Comparison of ENCODE assay signal across 9 cellular contexts in the genomic region with DNA sequence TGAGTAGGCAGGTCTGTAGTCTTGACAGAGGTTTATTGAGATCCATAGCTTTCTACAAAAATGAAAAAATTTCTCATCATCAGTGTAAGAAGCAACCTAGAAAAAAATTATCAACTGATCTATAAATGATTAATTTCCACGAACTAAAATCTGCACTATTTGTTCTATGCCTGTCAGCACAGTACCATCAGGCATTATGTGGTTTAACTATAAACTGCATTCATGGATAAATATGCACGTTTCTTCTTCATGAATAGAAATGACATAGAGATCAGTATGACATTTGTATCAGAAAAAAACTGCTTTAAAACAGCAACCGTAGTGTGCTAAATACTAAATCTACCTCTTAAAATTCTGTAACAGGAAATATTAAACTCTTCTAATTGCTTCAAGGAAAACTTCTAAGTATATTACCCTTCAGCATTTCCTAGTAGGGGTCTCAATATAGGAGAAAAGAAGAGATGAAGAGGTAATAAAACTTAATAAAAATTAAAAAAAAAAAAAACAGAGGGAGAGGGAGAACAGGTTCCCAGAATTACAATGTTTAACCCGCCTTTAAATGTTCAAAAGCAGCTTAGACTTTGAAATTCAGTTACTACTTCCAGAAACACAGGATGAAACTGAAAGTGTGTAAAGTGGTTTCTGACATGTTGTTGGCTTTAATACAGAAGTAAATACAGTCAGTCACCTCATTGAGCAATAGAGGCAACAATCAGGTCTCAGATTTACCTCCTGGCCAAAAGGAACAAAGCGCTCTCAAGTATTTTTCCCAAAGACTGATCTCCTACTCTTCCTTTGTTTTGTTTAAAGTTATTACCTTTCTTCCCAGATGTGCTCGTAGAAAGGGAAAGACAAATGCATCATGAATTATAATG.
DNase-seq lines count a peak whose midpoint lies in the region; ATAC-seq and TF ChIP-seq lines count a peak whose summit lies in the region.
"Had no signal": no experiment of that assay in that cellular context is flagged by ENCODE, and none has a peak within 500 bp of the region (broad histone marks: within the 10 kb centered on the region; RNA-seq: fewer than 3 reads in every experiment).

No MANE protein-coding gene starts in this region.

- no peak overlapping the region for H3K14ac ChIP-seq in mesenchymal stem cell (ENCODE audit: low read length in 2 of 2)

- H3K27ac ChIP-seq in mesenchymal stem cell (ENCODE audit: low read length, poor library complexity, severe bottlenecking), result no peak overlapping the region

- no peak for TF ChIP-seq CTCF in CD14-positive monocyte (IDR thresholded peaks at IDR 0.05)

- intact Hi-C loops in CD14-positive monocyte (cut with micrococcal nuclease), result no loop called here

- H3K9me3 ChIP-seq in mesenchymal stem cell (ENCODE audit: control insufficient read depth, low read length), result no peaks in the 10 kb centered on the region

- H3K4me3 ChIP-seq in mesenchymal stem cell (ENCODE audit: insufficient read depth in 1 of 2, low read depth in 1 of 2, low read length in 2 of 2), result peak overlapping the region in 1 of 2 experiments; percentile 48

- ATAC-seq in GM19324 (IDR thresholded peaks at IDR 0.05; ENCODE audit: low FRiP score, unreplicated experiment) (peak; percentile 75), HG02973 (IDR thresholded peaks at IDR 0.05; ENCODE audit: unreplicated experiment) (peak; percentile 84)

- no peak overlapping the region for H3K4ac ChIP-seq in mesenchymal stem cell (ENCODE audit: low read depth in 1 of 2, low read length in 2 of 2)

- H3K18ac ChIP-seq in mesenchymal stem cell (ENCODE audit: low read depth in 1 of 2, low read length in 2 of 2), result no peak overlapping the region

- peaks cover 19% of the 10 kb centered on the region for H3K4me1 Mint-ChIP-seq in CD14-positive monocyte

- peaks cover 3% of the 10 kb centered on the region in 2 donors for H3K36me3 Mint-ChIP-seq in CD14-positive monocyte

- no peak overlapping the region for H2BK120ac ChIP-seq in mesenchymal stem cell (ENCODE audit: low read depth, low read length)

- no peak overlapping the region for H3K9ac ChIP-seq in mesenchymal stem cell (ENCODE audit: low read length)

- peak overlapping the region in 1 of 2 donors; percentile 2 for H3K4me3 Mint-ChIP-seq in CD14-positive monocyte

- DNase-seq in RPMI8226, result peak; percentile 28
- DNase-seq in mesenchymal stem cell, result peak; percentile 37
- no peak for DNase-seq in islet precursor cell
- DNase-seq in NCI-H526 treated with DMSO at 0.1 percent for 48 hours (lab: John Stamatoyannopoulos, UW), result no peak
- DNase-seq in CD14-positive monocyte (ENCODE audit: low spot score), result no peak
- DNase-seq in activated CD8-positive, alpha-beta memory T cell treated with anti-CD3 and anti-CD28 coated beads, Interleukin-2, amount 50 U/mL, for 4 hours, result no peak
- DNase-seq: activated CD8-positive, alpha-beta memory T cell treated with anti-CD3 and anti-CD28 coated beads, Interleukin-2, amount 50 U/mL, for 48 hours had no signal

- no peak overlapping the region for H3K23ac ChIP-seq in mesenchymal stem cell (ENCODE audit: low read length in 2 of 2)

- H4K8ac ChIP-seq in mesenchymal stem cell (ENCODE audit: low read length), result no peak overlapping the region

- H2AK5ac ChIP-seq in mesenchymal stem cell (ENCODE audit: low read length, severe bottlenecking), result no peak overlapping the region

- peaks cover 21% of the 10 kb centered on the region for H3K79me1 ChIP-seq in mesenchymal stem cell (replicated peaks; ENCODE audit: low read length, poor library complexity, severe bottlenecking)

- no peaks in the 10 kb centered on the region for H3K27me3 ChIP-seq in mesenchymal stem cell (ENCODE audit: control insufficient read depth in 1 of 2, insufficient read depth in 1 of 2, low read length in 2 of 2)

- peaks cover 4% of the 10 kb centered on the region for H3K4me1 ChIP-seq in mesenchymal stem cell (ENCODE audit: control insufficient read depth, insufficient read depth, low read depth, low read length)

- H2BK15ac ChIP-seq in mesenchymal stem cell (ENCODE audit: low read depth, poor library complexity, severe bottlenecking), result no peak overlapping the region

- no peaks in the 10 kb centered on the region for H3K36me3 ChIP-seq in mesenchymal stem cell (ENCODE audit: control insufficient read depth in 1 of 2, insufficient read depth in 2 of 2, low read depth in 1 of 2, low read length in 2 of 2)

- no peak overlapping the region for H2BK5ac ChIP-seq in mesenchymal stem cell (ENCODE audit: low read depth, low read length, poor library complexity, severe bottlenecking)

- no peaks in the 10 kb centered on the region for H3K27me3 Mint-ChIP-seq in CD14-positive monocyte (ENCODE audit: low read depth in 3 of 3)

- 100% methylated on average over 2 of the region's 6 CpGs for WGBS in mesenchymal stem cell

- H2AFZ ChIP-seq in mesenchymal stem cell (ENCODE audit: low read depth, low read length), result no peak overlapping the region

- no peak overlapping the region for H3K4me2 ChIP-seq in mesenchymal stem cell (ENCODE audit: low read length, poor library complexity, severe bottlenecking)

- H3K9me3 Mint-ChIP-seq in CD14-positive monocyte, result peaks cover 0 to 5% (median 2%) of the 10 kb centered on the region in 7 donors

- no peak overlapping the region for H2BK12ac ChIP-seq in mesenchymal stem cell (ENCODE audit: low read length in 2 of 2)

- H3K27ac Mint-ChIP-seq in CD14-positive monocyte, result peak overlapping the region in 3 of 7 donors; percentile 8 to 43 (median 38)

- H4K91ac ChIP-seq in mesenchymal stem cell (ENCODE audit: low read length), result no peak overlapping the region

Comparison
In these comparisons a context has a peak if more than half of its experiments do, and no peak if none do; other contexts are left out.
1. DNase-seq: peak in RPMI8226 (single experiment) and mesenchymal stem cell (single experiment); none in islet precursor cell (single experiment), NCI-H526 treated with DMSO at 0.1 percent for 48 hours (single experiment), CD14-positive monocyte (single experiment) and activated CD8-positive, alpha-beta memory T cell treated with anti-CD3 and anti-CD28 coated beads, Interleukin-2, amount 50 U/mL, for 4 hours (single experiment).